Comparison of ENCODE assay signal across 8 cellular contexts in the genomic region with DNA sequence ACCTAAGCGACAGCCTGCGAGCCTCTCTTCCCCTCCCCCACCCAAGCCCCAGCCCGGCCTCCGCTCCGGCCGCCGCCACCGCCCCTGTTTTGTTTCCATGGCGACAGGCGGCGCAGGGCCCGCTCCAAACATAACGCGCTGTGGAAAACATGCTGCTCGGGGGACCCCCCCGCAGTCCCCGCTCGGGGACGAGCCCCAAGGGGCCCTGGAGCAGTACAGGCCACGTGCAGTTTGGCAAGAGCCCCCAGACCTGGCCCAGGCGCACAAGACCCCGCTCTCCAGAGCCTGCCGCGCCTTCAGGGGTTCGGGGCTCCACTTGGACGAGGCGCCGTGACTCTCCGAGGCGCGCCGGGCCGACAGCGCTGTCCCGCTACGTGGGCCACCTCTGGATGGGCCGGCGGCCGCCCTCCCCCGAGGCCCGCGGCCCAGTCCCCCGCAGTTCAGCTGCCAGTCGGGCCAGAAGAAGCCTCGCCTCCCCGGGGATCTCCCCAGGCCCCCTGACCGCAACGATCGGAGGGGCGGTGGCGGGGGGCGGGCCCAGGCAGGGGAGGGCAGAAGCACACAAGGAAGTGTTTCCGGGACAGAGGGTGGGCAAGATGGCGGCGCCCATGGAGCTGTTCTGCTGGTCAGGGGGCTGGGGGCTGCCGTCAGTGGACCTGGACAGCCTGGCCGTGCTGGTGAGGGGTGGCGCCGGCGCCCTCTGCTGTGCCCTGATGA. TPM values are rescaled to one million over a fixed set of nuclear protein-coding genes. Genes with fewer than 3 reads are reported as not detected.
DNase-seq lines count a peak whose midpoint lies in the region; ATAC-seq and TF ChIP-seq lines count a peak whose summit lies in the region.

A gene with protein sequence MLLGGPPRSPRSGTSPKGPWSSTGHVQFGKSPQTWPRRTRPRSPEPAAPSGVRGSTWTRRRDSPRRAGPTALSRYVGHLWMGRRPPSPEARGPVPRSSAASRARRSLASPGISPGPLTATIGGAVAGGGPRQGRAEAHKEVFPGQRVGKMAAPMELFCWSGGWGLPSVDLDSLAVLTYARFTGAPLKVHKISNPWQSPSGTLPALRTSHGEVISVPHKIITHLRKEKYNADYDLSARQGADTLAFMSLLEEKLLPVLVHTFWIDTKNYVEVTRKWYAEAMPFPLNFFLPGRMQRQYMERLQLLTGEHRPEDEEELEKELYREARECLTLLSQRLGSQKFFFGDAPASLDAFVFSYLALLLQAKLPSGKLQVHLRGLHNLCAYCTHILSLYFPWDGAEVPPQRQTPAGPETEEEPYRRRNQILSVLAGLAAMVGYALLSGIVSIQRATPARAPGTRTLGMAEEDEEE (plus strand): TSS at position 40 of the 717 bp plus-strand sequence. CDS start 110 bp downstream, at position 150.

- peaks cover 23% of the 10 kb centered on the region for H3K4me1 ChIP-seq in CD8-positive, alpha-beta memory T cell (ENCODE audit: insufficient read depth, low read length)
- H3K4me1 ChIP-seq in HUES48 (ENCODE audit: control insufficient read depth, insufficient read depth, low read length) (peaks cover 19% of the 10 kb centered on the region), OCI-LY7 (ENCODE audit: insufficient read depth, low read length, poor library complexity, severe bottlenecking) (peaks cover 28% of the 10 kb centered on the region), mucosa of rectum (ENCODE audit: control insufficient read depth in 2 of 2, insufficient read depth in 2 of 2, low read length in 2 of 2) (peaks cover 21 to 25% of the 10 kb centered on the region in 2 donors)

- H3K4me2 ChIP-seq in OCI-LY7 (ENCODE audit: low read length), result peak within 1 kb of the TSS; percentile 90

- H3K9ac ChIP-seq in HUES48 (ENCODE audit: low read depth, low read length) (peak within 1 kb of the TSS; percentile 90), mucosa of rectum (ENCODE audit: low read depth in 1 of 2, low read length in 2 of 2) (peak within 1 kb of the TSS; percentile 96 to 99)

- peak within 1 kb of the TSS; percentile 92 to 99 (median 96) for H3K27ac Mint-ChIP-seq in CD8-positive, alpha-beta memory T cell

- H3K9me3 ChIP-seq in CD8-positive, alpha-beta memory T cell (ENCODE audit: low read length), result no peaks in the 10 kb centered on the region
- no peaks in the 10 kb centered on the region for H3K9me3 ChIP-seq in HUES48 (ENCODE audit: control insufficient read depth, insufficient read depth, low read length)
- H3K9me3 ChIP-seq in OCI-LY7 (ENCODE audit: low read length), result no peaks in the 10 kb centered on the region
- no peaks in the 10 kb centered on the region for H3K9me3 ChIP-seq in mucosa of rectum (ENCODE audit: control insufficient read depth in 2 of 2, low read length in 2 of 2)

- H3K27me3 ChIP-seq in CD8-positive, alpha-beta memory T cell (ENCODE audit: insufficient read depth, low read length, poor library complexity, severe bottlenecking), result no peaks in the 10 kb centered on the region
- H3K27me3 ChIP-seq in HUES48 (ENCODE audit: control insufficient read depth, insufficient read depth, low read length) (no peaks in the 10 kb centered on the region), mucosa of rectum (ENCODE audit: control insufficient read depth in 2 of 2, insufficient read depth in 2 of 2, low read length in 2 of 2) (no peaks in the 10 kb centered on the region)

- H2AFZ ChIP-seq in OCI-LY7 (ENCODE audit: low read length), result peak within 1 kb of the TSS; percentile 64

- POLR2A ChIA-PET in CD8-positive, alpha-beta memory T cell (lab: Charles Lee), result interaction anchor here (1.0 to 2.0 kb wide), 6 partner anchors 14 to 115 kb away, joined by 3 to 8 read pairs (median 4); a partner anchor contains a TSS
- POLR2A ChIA-PET in OCI-LY7 (lab: Charles Lee), result interaction anchor here (0.6 to 1.1 kb wide), 3 partner anchors 10 to 67 kb away, joined by 8 to 9 read pairs (median 9); no protein-coding TSS in a partner anchor

- H3K79me2 ChIP-seq in OCI-LY7 (ENCODE audit: insufficient read depth, low read depth, low read length), result no peaks in the 10 kb centered on the region

- CTCF ChIA-PET in CD8-positive, alpha-beta memory T cell (lab: Charles Lee), result interaction anchor here (1.2 to 5.3 kb wide), 8 partner anchors 11 to 115 kb away, joined by 3 to 67 read pairs (median 8); no protein-coding TSS in a partner anchor
- CTCF ChIA-PET in OCI-LY7 (lab: Charles Lee; ENCODE audit: unreplicated experiment), result interaction anchor here (0.6 to 2.2 kb wide), 2 partner anchors 16 to 20 kb away, joined by 5 to 9 read pairs; no protein-coding TSS in a partner anchor

- peak; percentile 83 for ATAC-seq in GM19463 (IDR thresholded peaks at IDR 0.05; ENCODE audit: unreplicated experiment)

- H3K36me3 ChIP-seq in CD8-positive, alpha-beta memory T cell (ENCODE audit: insufficient read depth, low read length), result no peaks in the 10 kb centered on the region
- H3K36me3 ChIP-seq in HUES48 (ENCODE audit: control insufficient read depth, insufficient read depth, low read length) (peaks cover 23% of the 10 kb centered on the region), OCI-LY7 (ENCODE audit: insufficient read depth, low read length) (no peaks in the 10 kb centered on the region), mucosa of rectum (ENCODE audit: control insufficient read depth in 2 of 2, insufficient read depth in 2 of 2, low read length in 2 of 2) (no peaks in the 10 kb centered on the region)

- peaks cover 0 to 3% of the 10 kb centered on the region in 2 donors for H3K27me3 Mint-ChIP-seq in CD8-positive, alpha-beta memory T cell

- peaks cover 1 to 18% (median 4%) of the 10 kb centered on the region in 3 donors for H3K36me3 Mint-ChIP-seq in CD8-positive, alpha-beta memory T cell

- TF ChIP-seq CTCF in OCI-LY7 (conservative IDR thresholded peaks at IDR 0.05; ENCODE audit: low read length) (no peak), epithelial cell of proximal tubule (conservative IDR thresholded peaks at IDR 0.05; ENCODE audit: low read depth, low read length) (no peak)

- intact Hi-C loops in OCI-LY7 (cut with micrococcal nuclease; ENCODE audit: unreplicated experiment), result loop anchor here (5.0 kb wide), 2 partner anchors 53 to 98 kb away; a partner anchor contains a TSS

- H3K4me1 Mint-ChIP-seq in CD8-positive, alpha-beta memory T cell, result peaks cover 18 to 28% (median 26%) of the 10 kb centered on the region in 3 donors

- H3K9me2 ChIP-seq in OCI-LY7 (ENCODE audit: insufficient read depth, low read length), result no peaks in the 10 kb centered on the region

- DNase-seq in CD8-positive, alpha-beta memory T cell, result peak; percentile 87 to 96 (median 92)
- DNase-seq in OCI-LY7 (ENCODE audit: low spot score), result peak; percentile 87
- DNase-seq in activated T-cell treated with anti-CD3 and anti-CD28 coated beads for 4 hours, result peak; percentile 77
- no peak for DNase-seq in epithelial cell of proximal tubule (ENCODE audit: low read depth)
- peak; percentile 90 for DNase-seq in stimulated activated CD8-positive, alpha-beta memory T cell treated with anti-CD3 and anti-CD28 coated beads, Interleukin-4, amount 100 ng/mL, for 48 hours

- no peaks in the 10 kb centered on the region for H4K20me1 ChIP-seq in OCI-LY7 (ENCODE audit: insufficient read depth, low read length)

- no TSS peak for BruUV-seq in OCI-LY7 (replicated peaks; lab: Mats Ljungman, UMichigan)

- peak within 1 kb of the TSS; percentile 99 for H3K27ac ChIP-seq in CD8-positive, alpha-beta memory T cell (ENCODE audit: low read depth, low read length)
- H3K27ac ChIP-seq in HUES48 (ENCODE audit: low read depth, low read length) (peak within 1 kb of the TSS; percentile 98), OCI-LY7 (ENCODE audit: low read depth, low read length, poor library complexity, severe bottlenecking) (peak within 1 kb of the TSS; percentile 77), mucosa of rectum (ENCODE audit: low read depth in 2 of 2, low read length in 2 of 2) (peak within 1 kb of the TSS; percentile 97)

- peak within 1 kb of the TSS; percentile 100 for H3K4me3 ChIP-seq in CD8-positive, alpha-beta memory T cell (ENCODE audit: low read length)
- peak within 1 kb of the TSS; percentile 92 for H3K4me3 ChIP-seq in HUES48 (ENCODE audit: low read depth, low read length)
- H3K4me3 ChIP-seq in OCI-LY7 (ENCODE audit: low read depth, low read length, poor library complexity, severe bottlenecking), result peak within 1 kb of the TSS; percentile 90
- H3K4me3 ChIP-seq in epithelial cell of proximal tubule (ENCODE audit: low read depth, low read length), result peak within 1 kb of the TSS; percentile 100
- peak within 1 kb of the TSS; percentile 95 to 97 for H3K4me3 ChIP-seq in mucosa of rectum (ENCODE audit: low read length in 2 of 2)

- H3K9me3 Mint-ChIP-seq in CD8-positive, alpha-beta memory T cell, result no peaks in the 10 kb centered on the region

- peak within 1 kb of the TSS; percentile 82 to 93 (median 89) for H3K4me3 Mint-ChIP-seq in CD8-positive, alpha-beta memory T cell

RNA-seq across cellular contexts. Expression of the gene that starts here (rescaled TPM):
- 10 to 100 TPM; 67.6 to 73.2 TPM for total RNA-seq in CD8-positive, alpha-beta memory T cell
- 43.7 TPM for polyA plus RNA-seq in CD8-positive, alpha-beta memory T cell
- 67.6 and 70.2 TPM in 2 replicates for total RNA-seq in OCI-LY7 (2014; rRNA removed; shearing (Covaris generic))
- total RNA-seq in OCI-LY7 (2022), result 43.9 and 45.7 TPM in 2 replicates
- total RNA-seq in epithelial cell of proximal tubule, result 75.2 and 132 TPM in 2 replicates
